In genomic region chr13:112875627-112876026, GRCh38 we compare ENCODE assay signal across 15 cellular contexts.
DNase-seq lines count a peak whose midpoint lies in the region; ATAC-seq and TF ChIP-seq lines count a peak whose summit lies in the region.
"Had no signal": no experiment of that assay in that cellular context is flagged by ENCODE, and none has a peak within 500 bp of the region (broad histone marks: within the 10 kb centered on the region; RNA-seq: fewer than 3 reads in every experiment).

No MANE protein-coding gene starts in this region.

- H3K4me1 Mint-ChIP-seq in activated CD4-positive, alpha-beta T cell treated with anti-CD3 and anti-CD28 coated beads, Interleukin-2, amount 10 ng/mL, durations not matched to agents 7 days and 5 days = peaks cover 20% of the 10 kb centered on the region
- H3K4me1 Mint-ChIP-seq in H9 (peaks cover 6 to 18% of the 10 kb centered on the region in 2 experiments), glutamatergic neuron (ENCODE audit: low read depth, unreplicated experiment) (peaks cover 15% of the 10 kb centered on the region), nephron (peaks cover 11% of the 10 kb centered on the region)

- no peak overlapping the region for H2BK120ac ChIP-seq in H9 (ENCODE audit: low read depth, low read length, poor library complexity, severe bottlenecking)

- no peak for DNase-seq in activated CD4-positive, alpha-beta T cell treated with anti-CD3 and anti-CD28 coated beads, Interleukin-2, amount 10 ng/mL, durations not matched to agents 7 days and 5 days
- no peak for DNase-seq in activated CD4-positive, alpha-beta T cell treated with anti-CD3 and anti-CD28 coated beads, Interleukin-2, amount 50 U/mL, for 48 hours
- DNase-seq in H9 = no peak
- peak; percentile 26 for DNase-seq in glutamatergic neuron
- no peak for DNase-seq in mucosa of gallbladder (ENCODE audit: low spot score)
- no peak for DNase-seq in KBM-7
- DNase-seq: CD4-positive, alpha-beta memory T cell; NCI-H1436; NCI-H2029 treated with DMSO at 0.1 percent for 48 hours; NCI-H510A; NCI-H774 had no signal

- no peak overlapping the region for H4K8ac ChIP-seq in H9 (replicated peaks; ENCODE audit: insufficient read length, low read depth, low read length)

- no peak overlapping the region for H2BK15ac ChIP-seq in H9 (ENCODE audit: low read depth, low read length)

- H3K79me2 ChIP-seq in H9 (ENCODE audit: insufficient read depth, low read length) = no peaks in the 10 kb centered on the region

- no peak overlapping the region for H2BK12ac ChIP-seq in H9 (ENCODE audit: insufficient read length, low read depth, low read length)

- H3K9ac ChIP-seq in H9 (ENCODE audit: extremely low read depth, insufficient read length, low read length) = no peak overlapping the region

- H4K20me1 ChIP-seq in H9 (ENCODE audit: control insufficient read depth, insufficient read depth, insufficient read length) = no peaks in the 10 kb centered on the region

- POLR2A ChIA-PET in activated CD4-positive, alpha-beta T cell treated with anti-CD3 and anti-CD28 coated beads, Interleukin-2, amount 10 ng/mL, durations not matched to agents 7 days and 5 days (lab: Charles Lee) = no interaction called here

- H2BK20ac ChIP-seq in H9 (ENCODE audit: low read depth, low read length, poor library complexity, severe bottlenecking) = no peak overlapping the region

- H3K27ac ChIP-seq in H9 (ENCODE audit: insufficient read length, low read depth, low read length) = no peak overlapping the region
- H3K27ac ChIP-seq: RWPE1 had no signal

- H3K27ac Mint-ChIP-seq in activated CD4-positive, alpha-beta T cell treated with anti-CD3 and anti-CD28 coated beads, Interleukin-2, amount 10 ng/mL, durations not matched to agents 7 days and 5 days = peak overlapping the region; percentile 27
- H3K27ac Mint-ChIP-seq in H9 = peak overlapping the region in 2 of 3 experiments; percentile 17 to 31; a peak in 2 of 7 replicates
- H3K27ac Mint-ChIP-seq in glutamatergic neuron (ENCODE audit: unreplicated experiment) = peak overlapping the region; percentile 55
- peak overlapping the region in 2 of 3 experiments; percentile 10 to 58 for H3K27ac Mint-ChIP-seq in nephron
- H3K27ac Mint-ChIP-seq: GM23338 had no signal

- ATAC-seq in GM18858 (IDR thresholded peaks at IDR 0.05; ENCODE audit: unreplicated experiment) = no peak
- ATAC-seq: GM23338 had no signal

- no peaks in the 10 kb centered on the region for H3K27me3 Mint-ChIP-seq in activated CD4-positive, alpha-beta T cell treated with anti-CD3 and anti-CD28 coated beads, Interleukin-2, amount 10 ng/mL, durations not matched to agents 7 days and 5 days
- H3K27me3 Mint-ChIP-seq in H9 (ENCODE audit: low read depth) (no peaks in the 10 kb centered on the region), glutamatergic neuron (ENCODE audit: unreplicated experiment) (peaks cover 15% of the 10 kb centered on the region), nephron (ENCODE audit: low read depth) (peaks cover 6% of the 10 kb centered on the region)
- H3K27me3 Mint-ChIP-seq: CD4-positive, alpha-beta memory T cell had no signal

- no peak overlapping the region for H4K5ac ChIP-seq in H9 (ENCODE audit: insufficient read length, low read depth, low read length)

- no peak overlapping the region for H3K56ac ChIP-seq in H9 (ENCODE audit: insufficient read length, low read depth, low read length)

- H2BK5ac ChIP-seq in H9 (ENCODE audit: insufficient read length, low read length) = no peak overlapping the region

- TF ChIP-seq CTCF in H9 (conservative IDR thresholded peaks at IDR 0.05) (no peak), glutamatergic neuron (IDR thresholded peaks at IDR 0.05; ENCODE audit: partially characterized antibody, unreplicated experiment) (no peak), nephron (IDR thresholded peaks at IDR 0.05; ENCODE audit: unreplicated experiment in 3 of 3) (no peak)

- no peaks in the 10 kb centered on the region for H3K9me3 ChIP-seq in H9 (ENCODE audit: control insufficient read depth, low read depth, low read length)

- H3K14ac ChIP-seq in H9 (ENCODE audit: insufficient read depth, low read length) = no peak overlapping the region

- no peak overlapping the region for H3K18ac ChIP-seq in H9 (ENCODE audit: insufficient read length, low read depth, low read length)

- CTCF ChIA-PET in activated CD4-positive, alpha-beta T cell treated with anti-CD3 and anti-CD28 coated beads, Interleukin-2, amount 10 ng/mL, durations not matched to agents 7 days and 5 days (lab: Charles Lee) = no interaction called here

- no CpG with 5 or more reads among the region's 15 CpGs for WGBS in H9 (ENCODE audit: extremely low coverage, insufficient read length, low lambda C conversion rate)

- no peak overlapping the region for H2AFZ ChIP-seq in H9 (ENCODE audit: low read length)
- H2AFZ ChIP-seq: GM23338 had no signal

- no peak overlapping the region for H2AK5ac ChIP-seq in H9 (ENCODE audit: insufficient read length, low read length)

- no peak overlapping the region for H3K4me2 ChIP-seq in H9 (ENCODE audit: insufficient read depth, insufficient read length, low read length)
- H3K4me2 ChIP-seq: GM23338 had no signal

- H3K23ac ChIP-seq in H9 (ENCODE audit: insufficient read length, low read depth, low read length) = no peak overlapping the region

- H3K36me3 Mint-ChIP-seq in activated CD4-positive, alpha-beta T cell treated with anti-CD3 and anti-CD28 coated beads, Interleukin-2, amount 10 ng/mL, durations not matched to agents 7 days and 5 days (ENCODE audit: low read depth) = peaks cover 40% of the 10 kb centered on the region
- H3K36me3 Mint-ChIP-seq in H9 (ENCODE audit: insufficient read depth in 1 of 3, low read depth in 3 of 3) = peaks cover 28 to 74% (median 65%) of the 10 kb centered on the region in 3 experiments
- peaks cover 4% of the 10 kb centered on the region for H3K36me3 Mint-ChIP-seq in glutamatergic neuron (ENCODE audit: unreplicated experiment)
- peaks cover 8% of the 10 kb centered on the region for H3K36me3 Mint-ChIP-seq in nephron (ENCODE audit: low read depth)

- H3K79me1 ChIP-seq in H9 (ENCODE audit: insufficient read depth, low read depth, low read length, poor library complexity, severe bottlenecking) = no peaks in the 10 kb centered on the region

- H3K9me3 Mint-ChIP-seq in activated CD4-positive, alpha-beta T cell treated with anti-CD3 and anti-CD28 coated beads, Interleukin-2, amount 10 ng/mL, durations not matched to agents 7 days and 5 days = peaks cover 13% of the 10 kb centered on the region
- H3K9me3 Mint-ChIP-seq in H9 (peaks cover 7 to 14% of the 10 kb centered on the region in 2 experiments), glutamatergic neuron (ENCODE audit: unreplicated experiment) (peaks cover 18% of the 10 kb centered on the region), nephron (no peaks in the 10 kb centered on the region)

- no peak overlapping the region for H3K4me3 Mint-ChIP-seq in activated CD4-positive, alpha-beta T cell treated with anti-CD3 and anti-CD28 coated beads, Interleukin-2, amount 10 ng/mL, durations not matched to agents 7 days and 5 days
- H3K4me3 Mint-ChIP-seq in H9 (no peak overlapping the region), glutamatergic neuron (ENCODE audit: unreplicated experiment) (no peak overlapping the region), nephron (no peak overlapping the region)
- H3K4me3 Mint-ChIP-seq: GM23338 had no signal

- H3T11ph ChIP-seq in H9 (ENCODE audit: low read length) = no peak overlapping the region

- no peaks in the 10 kb centered on the region for H3K27me3 ChIP-seq in H9 (ENCODE audit: insufficient read depth, low read length)

- no peak overlapping the region for H4K91ac ChIP-seq in H9 (ENCODE audit: insufficient read length, low read depth, low read length)

- H3K4ac ChIP-seq in H9 (ENCODE audit: low read depth, low read length) = no peak overlapping the region

- no peaks in the 10 kb centered on the region for H3K23me2 ChIP-seq in H9 (ENCODE audit: insufficient read length, low read depth, low read length, poor library complexity, severe bottlenecking)

- no peaks in the 10 kb centered on the region for H3K4me1 ChIP-seq in H9 (ENCODE audit: insufficient read depth, low read length)

- in situ Hi-C loops in KBM-7 (cut with MboI; ENCODE audit: low pct_unique_long_range_greater_than_20kb, low sequenced_read_pairs) = no loop called here
